23 cellular contexts compared by ENCODE assay signal in genomic region chr17:4812690-4813089, GRCh38. TPM values are rescaled to one million over a fixed set of nuclear protein-coding genes. Genes with fewer than 3 reads are reported as not detected.
DNase-seq lines count a peak whose midpoint lies in the region; ATAC-seq, FAIRE-seq and TF ChIP-seq lines count a peak whose summit lies in the region.
"Had no signal": no experiment of that assay in that cellular context is flagged by ENCODE, and none has a peak within 500 bp of the region (broad histone marks: within the 10 kb centered on the region; RNA-seq: fewer than 3 reads in every experiment).

No MANE protein-coding gene starts in this region.

- H3K27ac Mint-ChIP-seq in progenitor cell of endocrine pancreas = peak overlapping the region; percentile 63
- H3K27ac Mint-ChIP-seq: CD14-positive monocyte had no signal

- H3K27me3 ChIP-seq in bronchial epithelial cell (ENCODE audit: control insufficient read depth, insufficient read depth, low read length) = no peaks in the 10 kb centered on the region
- H3K27me3 ChIP-seq in left ventricle myocardium inferior (ENCODE audit: low read depth) = no peaks in the 10 kb centered on the region
- H3K27me3 ChIP-seq: BLaER1 had no signal

- intact Hi-C loops in Right ventricle myocardium inferior (cut with DNase I) (no loop called here), left cardiac atrium (cut with DNase I) (no loop called here), left ventricle myocardium inferior (cut with micrococcal nuclease) (no loop called here), head of caudate nucleus (cut with DNase I) (no loop called here)

- peaks cover 40% of the 10 kb centered on the region for H3K36me3 ChIP-seq in bronchial epithelial cell (ENCODE audit: control insufficient read depth, insufficient read depth, low read length)
- H3K36me3 ChIP-seq in left ventricle myocardium inferior = peaks cover 47% of the 10 kb centered on the region

- H3K4me3 Mint-ChIP-seq in progenitor cell of endocrine pancreas (ENCODE audit: low read depth) = no peak overlapping the region
- H3K4me3 Mint-ChIP-seq: CD14-positive monocyte; CD4-positive, alpha-beta memory T cell had no signal

- no peak for DNase-seq in Right ventricle myocardium inferior (ENCODE audit: missing footprints)
- no peak for DNase-seq in left cardiac atrium
- DNase-seq in bronchial epithelial cell (ENCODE audit: low read depth) = no peak
- DNase-seq in left ventricle myocardium inferior = no peak
- DNase-seq in progenitor cell of endocrine pancreas (ENCODE audit: low spot score, unreplicated experiment) = no peak
- no peak for DNase-seq in NCI-H82 (lab: John Stamatoyannopoulos, UW)
- DNase-seq in head of caudate nucleus = no peak
- DNase-seq in NCI-H510A treated with DMSO at 0.1 percent for 48 hours (lab: John Stamatoyannopoulos, UW) = no peak
- DNase-seq: 8988T; CD4-positive, alpha-beta memory T cell; DMS153; DMS79; GDM1; GOT3; H7 had no signal

- H3K27me3 Mint-ChIP-seq in progenitor cell of endocrine pancreas = no peaks in the 10 kb centered on the region
- H3K27me3 Mint-ChIP-seq: CD4-positive, alpha-beta memory T cell had no signal

- peaks cover 13% of the 10 kb centered on the region for H3K36me3 Mint-ChIP-seq in progenitor cell of endocrine pancreas (ENCODE audit: insufficient read depth)

- FAIRE-seq in bronchial epithelial cell (lab: Jason Lieb, UNC) = peak; percentile 23
- FAIRE-seq: GM12892, GM18507, HepG2 had no signal

- H3K27ac ChIP-seq in left ventricle myocardium inferior (replicated peaks) = peak overlapping the region; percentile 76
- H3K27ac ChIP-seq: BLaER1 had no signal

- ATAC-seq in Right ventricle myocardium inferior (peak; percentile 62), left cardiac atrium (no peak)
- ATAC-seq: HCT116, HepG2 had no signal

- no peaks in the 10 kb centered on the region for H3K9me3 ChIP-seq in left ventricle myocardium inferior (replicated peaks)
- H3K9me3 ChIP-seq: BLaER1 had no signal

- H3K9me3 Mint-ChIP-seq in progenitor cell of endocrine pancreas (ENCODE audit: low read depth) = no peaks in the 10 kb centered on the region

- no peak overlapping the region for H3K4me3 ChIP-seq in bronchial epithelial cell (ENCODE audit: low read depth, low read length)
- H3K4me3 ChIP-seq in left ventricle myocardium inferior = no peak overlapping the region
- H3K4me3 ChIP-seq: BLaER1 had no signal

- peaks cover 41% of the 10 kb centered on the region for H3K4me1 ChIP-seq in left ventricle myocardium inferior

- TF ChIP-seq CTCF in bronchial epithelial cell (IDR thresholded peaks at IDR 0.05; ENCODE audit: insufficient read depth, low read length, severe bottlenecking) = no peak
- no peak for TF ChIP-seq CTCF in left ventricle myocardium inferior (IDR thresholded peaks at IDR 0.05; ENCODE audit: borderline replicate concordance)
- TF ChIP-seq CTCF in progenitor cell of endocrine pancreas (IDR thresholded peaks at IDR 0.05; ENCODE audit: unreplicated experiment) = no peak

- peaks cover 3% of the 10 kb centered on the region for H3K4me1 Mint-ChIP-seq in progenitor cell of endocrine pancreas (ENCODE audit: low read depth)

RNA-seq across cellular contexts. Expression of gene PLD2, which starts 5.7 kb away (rescaled TPM):
- total RNA-seq in Right ventricle myocardium inferior = 12.6 TPM
- 10 to 100 TPM; 14.7 to 14.9 TPM for total RNA-seq in left cardiac atrium
- 20.0 and 41.6 TPM in 2 replicates for total RNA-seq in bronchial epithelial cell
- total RNA-seq in left ventricle myocardium inferior = 11.2 TPM
- 80.3 and 81.0 TPM in 2 replicates for total RNA-seq in progenitor cell of endocrine pancreas

RNA-seq across cellular contexts. Expression of gene PSMB6, which starts 16.7 kb away (rescaled TPM):
- total RNA-seq in Right ventricle myocardium inferior (225 TPM), left cardiac atrium (100 to 1,000 TPM; 145 to 147 TPM), bronchial epithelial cell (144 and 157 TPM in 2 replicates), left ventricle myocardium inferior (183 TPM), progenitor cell of endocrine pancreas (126 and 137 TPM in 2 replicates)

RNA-seq across cellular contexts. Expression of gene MINK1, which starts 20.4 kb away (rescaled TPM):
- total RNA-seq in Right ventricle myocardium inferior (50.7 TPM), left cardiac atrium (10 to 100 TPM; 40.1 to 42.2 TPM), bronchial epithelial cell (58.4 and 91.7 TPM in 2 replicates), left ventricle myocardium inferior (50.9 TPM), progenitor cell of endocrine pancreas (139 and 145 TPM in 2 replicates)

RNA-seq across cellular contexts. Expression of gene GLTPD2, which starts 23.9 kb away (rescaled TPM):
- total RNA-seq in Right ventricle myocardium inferior = not detected
- total RNA-seq in left cardiac atrium = not detected
- not detected in 2 replicates for total RNA-seq in bronchial epithelial cell
- total RNA-seq in left ventricle myocardium inferior = not detected
- 4.0 and 4.1 TPM in 2 replicates for total RNA-seq in progenitor cell of endocrine pancreas
- total RNA-seq: A673; CD4-positive, alpha-beta memory T cell; Daoy; H7 had no signal
